13 cellular contexts compared by ENCODE assay signal in genomic region chr3:13642597-13642996, GRCh38.
DNase-seq lines count a peak whose midpoint lies in the region; ATAC-seq and TF ChIP-seq lines count a peak whose summit lies in the region.
"Had no signal": no experiment of that assay in that cellular context is flagged by ENCODE, and none has a peak within 500 bp of the region (broad histone marks: within the 10 kb centered on the region; RNA-seq: fewer than 3 reads in every experiment).

No MANE protein-coding gene starts in this region.

- no peak overlapping the region for H2AK5ac ChIP-seq in IMR-90 (ENCODE audit: low read depth, low read length)

- DNase-seq in EH (ENCODE audit: low read depth) (peak; percentile 46), IMR-90 (peak; percentile 75), brain microvascular endothelial cell (peak; percentile 13), C1 segment of cervical spinal cord (lab: John Stamatoyannopoulos, UW) (no peak), SK-N-SH (no peak), AG08395 (ENCODE audit: low spot score) (no peak)
- DNase-seq: Caco-2; CD8-positive, alpha-beta memory T cell; DND-41; KG1 had no signal

- no peak overlapping the region for H3K27ac ChIP-seq in IMR-90 (ENCODE audit: insufficient read depth, low read length)
- no peak overlapping the region for H3K27ac ChIP-seq in brain microvascular endothelial cell
- H3K27ac ChIP-seq in SK-N-SH (ENCODE audit: low read depth in 2 of 2, low read length in 1 of 2), result no peak overlapping the region

- H4K20me1 ChIP-seq in IMR-90 (ENCODE audit: insufficient read depth, low read length), result no peaks in the 10 kb centered on the region
- no peaks in the 10 kb centered on the region for H4K20me1 ChIP-seq in SK-N-SH (ENCODE audit: insufficient read depth)

- no peak overlapping the region for H3K23ac ChIP-seq in IMR-90 (ENCODE audit: low read depth, low read length)

- H4K91ac ChIP-seq in IMR-90 (ENCODE audit: insufficient read depth, low read depth, low read length), result no peak overlapping the region

- 13% methylated on average over 4 of the region's 6 CpGs; no CpG with 5 or more reads in 1 of the 2 experiments for WGBS in IMR-90 (ENCODE audit: extremely low coverage in 2 of 2, insufficient read length in 1 of 2), 2 experiments
- 56% methylated on average over 6 of the region's 6 CpGs for WGBS in SK-N-SH (ENCODE audit: low lambda C conversion rate)

- H3K36me3 ChIP-seq in IMR-90 (ENCODE audit: control insufficient read depth, insufficient read depth, low read length) (no peaks in the 10 kb centered on the region), brain microvascular endothelial cell (replicated peaks) (no peaks in the 10 kb centered on the region), SK-N-SH (replicated peaks in 1 of 2; ENCODE audit: control insufficient read depth in 1 of 2, insufficient read depth in 2 of 2, low read length in 1 of 2) (no peaks in the 10 kb centered on the region)

- H3K56ac ChIP-seq in IMR-90 (ENCODE audit: extremely low read depth, insufficient read depth, low read length), result no peak overlapping the region

- H3K18ac ChIP-seq in IMR-90 (ENCODE audit: low read depth, low read length), result no peak overlapping the region

- CTCF ChIA-PET in IMR-90 (lab: Yijun Ruan, JAX), result interaction anchor here (1.4 kb wide), 1 partner anchor 129 kb away, joined by 4 read pairs; no protein-coding TSS in a partner anchor
- CTCF ChIA-PET in SK-N-SH (lab: Yijun Ruan, JAX), result interaction anchor here (0.6 to 24.4 kb wide), 4 partner anchors 16 to 150 kb away, joined by 3 to 872 read pairs (median 4); no protein-coding TSS in a partner anchor

- in situ Hi-C loops in IMR-90 (cut with MboI; ENCODE audit: low sequenced_read_pairs) (loop anchor here (10.0 kb wide), 1 partner anchor 558 kb away; no protein-coding TSS in a partner anchor), brain microvascular endothelial cell (cut with HindIII; ENCODE audit: low pct_ligation_motif_present, low sequenced_read_pairs) (loop anchor here (25.0 kb wide), 1 partner anchor 130 kb away; no protein-coding TSS in a partner anchor)

- intact Hi-C loops in IMR-90 (cut with micrococcal nuclease), result loop anchor here (10.0 kb wide), 1 partner anchor 68 kb away; no protein-coding TSS in a partner anchor

- no peaks in the 10 kb centered on the region for H3K79me2 ChIP-seq in SK-N-SH (ENCODE audit: insufficient read depth)

- no peak overlapping the region for H3K4ac ChIP-seq in IMR-90 (ENCODE audit: low read depth, low read length)

- no peak overlapping the region for H4K5ac ChIP-seq in IMR-90 (ENCODE audit: low read depth, low read length)

- H2AK9ac ChIP-seq in IMR-90 (replicated peaks; ENCODE audit: low read depth, low read length, poor library complexity), result no peak overlapping the region

- TF ChIP-seq RAD21 in IMR-90 (IDR thresholded peaks at IDR 0.05; ENCODE audit: low read length) (no peak; the same call in 1 of the 2 replicates), SK-N-SH (IDR thresholded peaks at IDR 0.05; ENCODE audit: low read length) (no peak)

- H3K4me3 ChIP-seq in IMR-90 (ENCODE audit: insufficient read depth, low read depth, low read length) (no peak overlapping the region), brain microvascular endothelial cell (ENCODE audit: low read depth, low read length) (no peak overlapping the region), SK-N-SH (ENCODE audit: low read depth in 2 of 2, low read length in 1 of 2) (no peak overlapping the region)
- H3K4me3 ChIP-seq: GM12878 had no signal

- no TSS peak for BruUV-seq in IMR-90 (replicated peaks; lab: Mats Ljungman, UMichigan)

- H4K8ac ChIP-seq in IMR-90 (ENCODE audit: low read depth in 2 of 2, low read length in 2 of 2), result no peak overlapping the region

- dilution Hi-C loops in IMR-90 (cut with HindIII; ENCODE audit: low sequenced_read_pairs, unreplicated experiment), result no loop called here

- H3K9me1 ChIP-seq in IMR-90 (ENCODE audit: insufficient read depth, low read length), result peaks cover 4% of the 10 kb centered on the region; the same call in 1 of the 2 replicates

- POLR2A ChIA-PET in IMR-90 (lab: Charles Lee; ENCODE audit: unreplicated experiment), result no interaction called here
- POLR2A ChIA-PET in SK-N-SH (lab: Yijun Ruan, JAX), result no interaction called here

- no peak overlapping the region for H2BK5ac ChIP-seq in IMR-90 (ENCODE audit: low read depth, low read length, poor library complexity, severe bottlenecking)

- H3K9me3 ChIP-seq in IMR-90 (ENCODE audit: control insufficient read depth, insufficient read depth, low read length), result no peaks in the 10 kb centered on the region
- no peaks in the 10 kb centered on the region for H3K9me3 ChIP-seq in SK-N-SH
- H3K9me3 ChIP-seq: Caco-2 had no signal

- no peak overlapping the region for H2BK20ac ChIP-seq in IMR-90 (ENCODE audit: low read depth, low read length)

- TF ChIP-seq POLR2A in IMR-90 (IDR thresholded peaks at IDR 0.05; ENCODE audit: low read depth, low read length), result no peak

- H3K4me1 ChIP-seq in IMR-90 (ENCODE audit: control insufficient read depth, insufficient read depth, low read length) (no peaks in the 10 kb centered on the region), SK-N-SH (ENCODE audit: control insufficient read depth in 1 of 2, insufficient read depth in 2 of 2, low read depth in 1 of 2, low read length in 1 of 2) (no peaks in the 10 kb centered on the region; a peak in 1 of 4 replicates)

- no peaks in the 10 kb centered on the region for H3F3A ChIP-seq in SK-N-SH (replicated peaks; ENCODE audit: insufficient read depth)

- H3K27me3 ChIP-seq in IMR-90 (ENCODE audit: control insufficient read depth, insufficient read depth, low read length), result no peaks in the 10 kb centered on the region; the same call in 1 of the 2 replicates
- H3K27me3 ChIP-seq in brain microvascular endothelial cell (replicated peaks), result no peaks in the 10 kb centered on the region
- no peaks in the 10 kb centered on the region; the same call in 1 of the 2 replicates for H3K27me3 ChIP-seq in SK-N-SH (ENCODE audit: insufficient read depth)

- H2BK15ac ChIP-seq in IMR-90 (ENCODE audit: low read depth, low read length), result no peak overlapping the region

- H2AFZ ChIP-seq in IMR-90 (replicated peaks; ENCODE audit: low read length, poor library complexity) (no peak overlapping the region), SK-N-SH (ENCODE audit: low read depth) (no peak overlapping the region)

- TF ChIP-seq CTCF in IMR-90 (conservative IDR thresholded peaks at IDR 0.05; ENCODE audit: low read depth, low read length) (no peak), brain microvascular endothelial cell (IDR thresholded peaks at IDR 0.05; ENCODE audit: low read depth, low read length, missing control alignments) (no peak), SK-N-SH (IDR thresholded peaks at IDR 0.05) (no peak)

- no peaks in the 10 kb centered on the region for H3K79me1 ChIP-seq in IMR-90 (ENCODE audit: low read depth in 1 of 2, low read length in 2 of 2)

- no peak overlapping the region for H3K4me2 ChIP-seq in IMR-90 (ENCODE audit: low read depth, low read length)
- H3K4me2 ChIP-seq in SK-N-SH, result no peak overlapping the region

- no peak for TF ChIP-seq EP300 in SK-N-SH (IDR thresholded peaks at IDR 0.05; ENCODE audit: borderline replicate concordance in 1 of 2, low read depth in 1 of 2, low read length in 1 of 2)

- H3K9ac ChIP-seq in IMR-90 (ENCODE audit: low read depth, low read length) (no peak overlapping the region), SK-N-SH (no peak overlapping the region)

- ATAC-seq in IMR-90 (ENCODE audit: low read depth) (peak; percentile 77), GM18870 (IDR thresholded peaks at IDR 0.05; ENCODE audit: unreplicated experiment) (no peak)
- ATAC-seq: GM12878, HCT116 had no signal

- H3K14ac ChIP-seq in IMR-90 (replicated peaks; ENCODE audit: low read depth, low read length), result no peak overlapping the region

- H2BK120ac ChIP-seq in IMR-90 (ENCODE audit: low read depth, low read length), result no peak overlapping the region

- no peaks in the 10 kb centered on the region for H3K9me2 ChIP-seq in SK-N-SH

TF ChIP-seq in IMR-90, 13 proteins besides CTCF, POLR2A, EP300 and RAD21:
- TF ChIP-seq FOS (IDR thresholded peaks at IDR 0.05; ENCODE audit: low read depth, low read length) (peak; percentile 37; the same call in 1 of the 2 replicates), CEBPB (IDR thresholded peaks at IDR 0.05; ENCODE audit: low read depth, low read length) (no peak)

TF ChIP-seq in SK-N-SH, 30 proteins besides CTCF, POLR2A, EP300 and RAD21:
- TF ChIP-seq NRF1 (IDR thresholded peaks at IDR 0.05; ENCODE audit: low read depth, low read length) (no peak), FOSL2 (IDR thresholded peaks at IDR 0.05; ENCODE audit: borderline replicate concordance, low read depth) (no peak), MAX (IDR thresholded peaks at IDR 0.05; ENCODE audit: low read depth) (no peak), CHD2 (IDR thresholded peaks at IDR 0.05; ENCODE audit: low read length, partially characterized antibody) (no peak), SMC3 (IDR thresholded peaks at IDR 0.05; ENCODE audit: low read depth, low read length) (no peak), IRF3 (IDR thresholded peaks at IDR 0.05; ENCODE audit: low read depth, low read length) (no peak), TEAD4 (IDR thresholded peaks at IDR 0.05; ENCODE audit: borderline replicate concordance, insufficient read depth) (no peak), RXRA (IDR thresholded peaks at IDR 0.05; ENCODE audit: borderline replicate concordance, low read depth) (no peak), RFX5 (IDR thresholded peaks at IDR 0.05; ENCODE audit: low read length) (no peak)
TF ChIP-seq in SK-N-SH: peak in this region for 0.

Comparison
In these comparisons a context has a peak if more than half of its experiments do, and no peak if none do; other contexts are left out.
1. DNase-seq: peak in EH (single experiment), IMR-90 (single experiment) and brain microvascular endothelial cell (single experiment); none in C1 segment of cervical spinal cord (0 of 14), SK-N-SH (single experiment) and AG08395 (single experiment).